Comparison of ENCODE assay signal across 1 cellular context in the genomic region with DNA sequence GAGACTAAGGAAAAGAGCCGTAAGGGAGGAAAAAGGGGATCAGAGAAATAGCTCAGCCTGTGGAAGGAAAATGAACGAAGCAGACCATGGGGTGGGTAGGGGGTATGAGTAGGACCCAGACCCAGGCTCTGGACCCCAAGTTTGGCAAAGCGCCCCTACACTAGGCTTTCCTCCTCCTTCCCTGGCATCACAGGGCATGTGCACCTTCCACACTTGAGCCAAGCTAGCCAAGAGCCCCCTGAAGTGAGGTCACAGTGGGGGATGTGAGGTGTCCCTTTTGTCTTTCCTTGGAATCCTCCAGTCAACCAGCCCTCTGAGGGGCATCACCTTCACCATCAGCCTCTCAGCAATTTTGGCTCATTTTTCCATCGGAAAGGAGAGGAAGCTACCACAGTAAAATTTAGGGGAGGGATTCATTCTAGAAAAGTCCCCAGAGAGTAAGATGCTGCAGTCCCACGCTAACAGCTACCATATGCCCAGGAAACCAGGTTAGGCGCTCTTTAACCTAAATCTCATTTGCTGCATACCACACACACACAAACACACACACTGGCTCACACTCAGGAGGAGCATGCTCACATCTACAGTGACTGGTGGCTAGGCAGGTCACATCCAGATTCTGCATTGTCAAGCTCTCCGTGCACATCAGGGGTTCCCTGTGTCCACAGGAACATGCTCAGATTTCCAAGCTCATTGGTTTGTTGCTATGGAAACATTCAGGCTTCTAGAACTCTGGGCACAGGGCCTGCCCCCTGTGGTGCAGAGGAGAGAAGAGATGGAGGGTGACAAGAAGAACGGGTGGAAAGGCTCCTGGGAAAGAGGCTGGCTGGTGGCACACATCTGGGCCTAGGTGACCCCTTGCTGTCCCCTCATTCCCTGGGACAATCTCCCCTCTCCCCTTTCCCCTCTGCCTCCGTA.
TF ChIP-seq lines count a peak whose summit lies in the region.

No MANE protein-coding gene starts in this region.

TF ChIP-seq in K562, 482 proteins besides CTCF, POLR2A, EP300 and RAD21:
- TF ChIP-seq, protein P1, sequence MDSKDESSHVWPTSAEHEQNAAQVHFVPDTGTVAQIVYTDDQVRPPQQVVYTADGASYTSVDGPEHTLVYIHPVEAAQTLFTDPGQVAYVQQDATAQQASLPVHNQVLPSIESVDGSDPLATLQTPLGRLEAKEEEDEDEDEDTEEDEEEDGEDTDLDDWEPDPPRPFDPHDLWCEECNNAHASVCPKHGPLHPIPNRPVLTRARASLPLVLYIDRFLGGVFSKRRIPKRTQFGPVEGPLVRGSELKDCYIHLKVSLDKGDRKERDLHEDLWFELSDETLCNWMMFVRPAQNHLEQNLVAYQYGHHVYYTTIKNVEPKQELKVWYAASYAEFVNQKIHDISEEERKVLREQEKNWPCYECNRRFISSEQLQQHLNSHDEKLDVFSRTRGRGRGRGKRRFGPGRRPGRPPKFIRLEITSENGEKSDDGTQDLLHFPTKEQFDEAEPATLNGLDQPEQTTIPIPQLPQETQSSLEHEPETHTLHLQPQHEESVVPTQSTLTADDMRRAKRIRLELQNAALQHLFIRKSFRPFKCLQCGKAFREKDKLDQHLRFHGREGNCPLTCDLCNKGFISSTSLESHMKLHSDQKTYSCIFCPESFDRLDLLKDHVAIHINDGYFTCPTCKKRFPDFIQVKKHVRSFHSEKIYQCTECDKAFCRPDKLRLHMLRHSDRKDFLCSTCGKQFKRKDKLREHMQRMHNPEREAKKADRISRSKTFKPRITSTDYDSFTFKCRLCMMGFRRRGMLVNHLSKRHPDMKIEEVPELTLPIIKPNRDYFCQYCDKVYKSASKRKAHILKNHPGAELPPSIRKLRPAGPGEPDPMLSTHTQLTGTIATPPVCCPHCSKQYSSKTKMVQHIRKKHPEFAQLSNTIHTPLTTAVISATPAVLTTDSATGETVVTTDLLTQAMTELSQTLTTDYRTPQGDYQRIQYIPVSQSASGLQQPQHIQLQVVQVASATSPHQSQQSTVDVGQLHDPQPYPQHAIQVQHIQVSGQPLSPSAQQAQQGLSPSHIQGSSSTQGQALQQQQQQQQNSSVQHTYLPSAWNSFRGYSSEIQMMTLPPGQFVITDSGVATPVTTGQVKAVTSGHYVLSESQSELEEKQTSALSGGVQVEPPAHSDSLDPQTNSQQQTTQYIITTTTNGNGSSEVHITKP (IDR thresholded peaks at IDR 0.05; ENCODE audit: partially characterized antibody): peak; percentile 17
- TF ChIP-seq BDP1 (IDR thresholded peaks at IDR 0.05; ENCODE audit: insufficient read depth, insufficient read length): no peak
- peak; percentile 76 for TF ChIP-seq RFX1 (IDR thresholded peaks at IDR 0.05)
